ENCODE assay signal across 27 cellular contexts in genomic region chr1:236779312-236779711, GRCh38.
"Had no signal": no experiment of that assay in that cellular context is flagged by ENCODE, and none has a peak within 500 bp of the region (broad histone marks: within the 10 kb centered on the region; RNA-seq: fewer than 3 reads in every experiment).

No MANE protein-coding gene starts in this region.

- H3K36me3 ChIP-seq: esophagus squamous epithelium, gastrocnemius medialis, heart right ventricle, left lung, lower lobe of right lung had no signal

- DNase-seq: dermis blood vessel endothelial cell; dorsolateral prefrontal cortex; effector CD4-positive, alpha-beta T cell; effector memory CD4-positive, alpha-beta T cell; erythroblast; esophagus squamous epithelium; foreskin fibroblast; foreskin melanocyte; gastrocnemius medialis; glutamatergic neuron; head of caudate nucleus; heart right ventricle; hippocampal formation; left cardiac atrium; left lung; left ventricle myocardium superior; lower lobe of right lung; mesenchymal stem cell; mucosa of descending colon; naive B cell; naive thymus-derived CD8-positive, alpha-beta T cell had no signal

- H3K4me1 ChIP-seq: esophagus squamous epithelium, gastrocnemius medialis, heart right ventricle, left lung, lower lobe of right lung had no signal

- FAIRE-seq: islet of Langerhans, keratinocyte had no signal

- H3K27ac Mint-ChIP-seq: mesothelial cell of epicardium, naive B cell had no signal

- H3K9me3 ChIP-seq: lower lobe of right lung had no signal

- H3K27me3 ChIP-seq: esophagus squamous epithelium, heart right ventricle had no signal

- H3K4me1 Mint-ChIP-seq: mesothelial cell of epicardium; naive B cell; naive thymus-derived CD8-positive, alpha-beta T cell had no signal

- H3K4me3 Mint-ChIP-seq: mesothelial cell of epicardium; naive thymus-derived CD8-positive, alpha-beta T cell had no signal

- H3K27ac ChIP-seq: coronary artery, dorsolateral prefrontal cortex, epithelial cell of prostate, esophagus squamous epithelium, gastrocnemius medialis, heart right ventricle, left lung, lower lobe of right lung had no signal

- H3K4me3 ChIP-seq: coronary artery, dorsolateral prefrontal cortex, esophagus squamous epithelium, gastrocnemius medialis, heart right ventricle, left lung, lower lobe of right lung, mucosa of descending colon had no signal

- ATAC-seq: esophagus mucosa; gastrocnemius medialis; heart right ventricle; left cardiac atrium; left lung; left ventricle myocardium superior; lower lobe of right lung; mucosa of descending colon; naive thymus-derived CD8-positive, alpha-beta T cell had no signal
